16 cellular contexts compared by ENCODE assay signal in genomic region chr6:159714404-159714803, GRCh38. TPM values are rescaled to one million over a fixed set of nuclear protein-coding genes. Genes with fewer than 3 reads are reported as not detected.
DNase-seq lines count a peak whose midpoint lies in the region; ATAC-seq and TF ChIP-seq lines count a peak whose summit lies in the region.
"Had no signal": no experiment of that assay in that cellular context is flagged by ENCODE, and none has a peak within 500 bp of the region (broad histone marks: within the 10 kb centered on the region; RNA-seq: fewer than 3 reads in every experiment).

No MANE protein-coding gene starts in this region.

- H3K4me3 ChIP-seq in left ventricle myocardium inferior (no peak overlapping the region), esophagus muscularis mucosa (no peak overlapping the region), psoas muscle (no peak overlapping the region), vagina (no peak overlapping the region)
- H3K4me3 ChIP-seq: GM12878 had no signal

- no peak for TF ChIP-seq EP300 in esophagus muscularis mucosa (IDR thresholded peaks at IDR 0.05)

- DNase-seq in left ventricle myocardium inferior (no peak), left cardiac atrium (no peak), esophagus muscularis mucosa (ENCODE audit: extremely low spot score) (peak; percentile 75), psoas muscle (no peak), vagina (ENCODE audit: extremely low spot score in 2 of 2) (no peak), NCI-H69 (lab: John Stamatoyannopoulos, UW) (no peak), NCI-H1436 treated with DMSO at 0.1 percent for 48 hours (lab: John Stamatoyannopoulos, UW) (no peak)
- DNase-seq: C1 segment of cervical spinal cord, DND-41, GOT3, KBM-7, NCI-H1436, NCI-H2081, NCI-H510A had no signal

- H3K4me1 ChIP-seq in left ventricle myocardium inferior: peaks cover 41% of the 10 kb centered on the region
- H3K4me1 ChIP-seq in esophagus muscularis mucosa: peaks cover 20 to 40% (median 35%) of the 10 kb centered on the region in 4 donors
- H3K4me1 ChIP-seq in psoas muscle: peaks cover 32% of the 10 kb centered on the region
- H3K4me1 ChIP-seq in vagina: peaks cover 31% of the 10 kb centered on the region

- no peak for TF ChIP-seq CTCF in left ventricle myocardium inferior (IDR thresholded peaks at IDR 0.05; ENCODE audit: borderline replicate concordance)
- no peak for TF ChIP-seq CTCF in esophagus muscularis mucosa (IDR thresholded peaks at IDR 0.05)
- TF ChIP-seq CTCF in psoas muscle (IDR thresholded peaks at IDR 0.05): no peak
- no peak for TF ChIP-seq CTCF in vagina (IDR thresholded peaks at IDR 0.05)

- TF ChIP-seq POLR2A in esophagus muscularis mucosa (IDR thresholded peaks at IDR 0.05; ENCODE audit: low read depth) (no peak), vagina (IDR thresholded peaks at IDR 0.05) (no peak)

- no peaks in the 10 kb centered on the region for H3K27me3 ChIP-seq in left ventricle myocardium inferior (ENCODE audit: low read depth)
- H3K27me3 ChIP-seq in esophagus muscularis mucosa: no peaks in the 10 kb centered on the region
- no peaks in the 10 kb centered on the region for H3K27me3 ChIP-seq in psoas muscle (ENCODE audit: insufficient read depth in 3 of 3, low read length in 2 of 3)
- no peaks in the 10 kb centered on the region for H3K27me3 ChIP-seq in vagina

- 90% methylated on average over 5 of the region's 5 CpGs for WGBS in esophagus muscularis mucosa
- 70 to 83% (median 75%) methylated on average over 5 of the region's 5 CpGs for WGBS in psoas muscle, 3 donors

- no peak for ATAC-seq in left cardiac atrium
- no peak for ATAC-seq in psoas muscle
- ATAC-seq in HG03521 (IDR thresholded peaks at IDR 0.05; ENCODE audit: unreplicated experiment): no peak
- ATAC-seq: GM12878 had no signal

- H3K36me3 ChIP-seq in left ventricle myocardium inferior (no peaks in the 10 kb centered on the region), esophagus muscularis mucosa (no peaks in the 10 kb centered on the region), psoas muscle (ENCODE audit: insufficient read depth in 1 of 2, low read depth in 1 of 2) (no peaks in the 10 kb centered on the region), vagina (no peaks in the 10 kb centered on the region)

- intact Hi-C loops in left ventricle myocardium inferior (cut with micrococcal nuclease) (no loop called here), left cardiac atrium (cut with DNase I) (no loop called here), esophagus muscularis mucosa (cut with DNase I) (no loop called here), psoas muscle (cut with DNase I) (no loop called here), vagina (cut with DNase I) (no loop called here)

- H3K9me3 ChIP-seq in left ventricle myocardium inferior (replicated peaks): peaks cover under 1% of the 10 kb centered on the region
- H3K9me3 ChIP-seq in esophagus muscularis mucosa: no peaks in the 10 kb centered on the region
- no peaks in the 10 kb centered on the region for H3K9me3 ChIP-seq in psoas muscle
- H3K9me3 ChIP-seq in vagina: no peaks in the 10 kb centered on the region

- peak overlapping the region; percentile 80 for H3K27ac ChIP-seq in left ventricle myocardium inferior (replicated peaks)
- H3K27ac ChIP-seq in esophagus muscularis mucosa (replicated peaks in 1 of 4): no peak overlapping the region
- H3K27ac ChIP-seq in psoas muscle: peak overlapping the region; percentile 82
- H3K27ac ChIP-seq in vagina: peak overlapping the region; percentile 87

RNA-seq across cellular contexts. Expression of gene WTAP, which starts 12.9 kb away (rescaled TPM):
- total RNA-seq in left ventricle myocardium inferior: 47.5 TPM
- total RNA-seq in left cardiac atrium: 10 to 100 TPM; 42.1 to 57.4 TPM
- 10 to 100 TPM; 62.7 to 96.9 (median 75.3) TPM for total RNA-seq in esophagus muscularis mucosa
- 100 to 1,000 TPM in 3 of 4 donors, 10 to 100 TPM in 1; 51.8 to 199 (median 107) TPM for total RNA-seq in psoas muscle
- polyA plus RNA-seq in psoas muscle: 100 to 1,000 TPM; 131 to 284 (median 265) TPM
- 85.0 TPM for total RNA-seq in vagina

RNA-seq across cellular contexts. Expression of gene SOD2, which starts 21.4 kb away (rescaled TPM):
- total RNA-seq in left ventricle myocardium inferior: 1,000 TPM
- 100 to 1,000 TPM; 527 to 576 TPM for total RNA-seq in left cardiac atrium
- total RNA-seq in esophagus muscularis mucosa: 100 to 1,000 TPM; 147 to 927 (median 395) TPM
- 1,000 to 10,000 TPM in 3 of 4 donors, 100 to 1,000 TPM in 1; 573 to 7,738 (median 3,937) TPM for total RNA-seq in psoas muscle
- over 10,000 TPM in 1 of 3 donors, 1,000 to 10,000 TPM in 2; 5,251 to 11,097 (median 6,044) TPM for polyA plus RNA-seq in psoas muscle
- 597 TPM for total RNA-seq in vagina

RNA-seq across cellular contexts. Expression of gene ACAT2, which starts 47.4 kb away (rescaled TPM):
- 5.2 TPM for total RNA-seq in left ventricle myocardium inferior
- total RNA-seq in left cardiac atrium: 10 to 100 TPM; 10.3 to 12.2 TPM
- total RNA-seq in esophagus muscularis mucosa: 1 to 10 TPM; 4.7 to 9.1 (median 6.9) TPM
- total RNA-seq in psoas muscle: 1 to 10 TPM; 2.1 to 3.0 (median 2.6) TPM
- polyA plus RNA-seq in psoas muscle: 1 to 10 TPM; 1.8 to 3.0 (median 2.3) TPM
- total RNA-seq in vagina: 11.3 TPM

Comparison
In these comparisons a context has a peak if more than half of its experiments do, and no peak if none do; other contexts are left out.
1. H3K27ac ChIP-seq: peak in left ventricle myocardium inferior (single experiment), psoas muscle (single experiment) and vagina (single experiment); none in esophagus muscularis mucosa (0 of 4).